ENCODE assay signal across 1 cellular context in genomic region chr16:84687715-84688114, GRCh38.
TF ChIP-seq lines count a peak whose summit lies in the region.

No MANE protein-coding gene starts in this region.

TF ChIP-seq in WTC11, 78 proteins besides CTCF, POLR2A, EP300 and RAD21 (continued from another document):
- TF ChIP-seq, protein P1, sequence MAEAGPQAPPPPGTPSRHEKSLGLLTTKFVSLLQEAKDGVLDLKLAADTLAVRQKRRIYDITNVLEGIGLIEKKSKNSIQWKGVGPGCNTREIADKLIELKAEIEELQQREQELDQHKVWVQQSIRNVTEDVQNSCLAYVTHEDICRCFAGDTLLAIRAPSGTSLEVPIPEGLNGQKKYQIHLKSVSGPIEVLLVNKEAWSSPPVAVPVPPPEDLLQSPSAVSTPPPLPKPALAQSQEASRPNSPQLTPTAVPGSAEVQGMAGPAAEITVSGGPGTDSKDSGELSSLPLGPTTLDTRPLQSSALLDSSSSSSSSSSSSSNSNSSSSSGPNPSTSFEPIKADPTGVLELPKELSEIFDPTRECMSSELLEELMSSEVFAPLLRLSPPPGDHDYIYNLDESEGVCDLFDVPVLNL (CRISPR knock-in tag; IDR thresholded peaks at IDR 0.05; ENCODE audit: borderline replicate concordance, low read depth): no peak
- no peak for TF ChIP-seq E2F5 (CRISPR knock-in tag; IDR thresholded peaks at IDR 0.05)
- no peak for TF ChIP-seq ATF2 (CRISPR knock-in tag; IDR thresholded peaks at IDR 0.05; ENCODE audit: borderline replicate concordance, low read depth)
- TF ChIP-seq MXD4 (CRISPR knock-in tag; IDR thresholded peaks at IDR 0.05; ENCODE audit: borderline replicate concordance): no peak
- TF ChIP-seq TP53 (CRISPR knock-in tag; IDR thresholded peaks at IDR 0.05): no peak
- no peak for TF ChIP-seq ZNF138 (CRISPR knock-in tag; conservative IDR thresholded peaks at IDR 0.05)
- no peak for TF ChIP-seq IRF2 (CRISPR knock-in tag; IDR thresholded peaks at IDR 0.05; ENCODE audit: borderline replicate concordance, low read depth)
- no peak for TF ChIP-seq NR3C1 (CRISPR knock-in tag; conservative IDR thresholded peaks at IDR 0.05; ENCODE audit: low read depth)
